1 cellular context compared by ENCODE assay signal in the genomic region with DNA sequence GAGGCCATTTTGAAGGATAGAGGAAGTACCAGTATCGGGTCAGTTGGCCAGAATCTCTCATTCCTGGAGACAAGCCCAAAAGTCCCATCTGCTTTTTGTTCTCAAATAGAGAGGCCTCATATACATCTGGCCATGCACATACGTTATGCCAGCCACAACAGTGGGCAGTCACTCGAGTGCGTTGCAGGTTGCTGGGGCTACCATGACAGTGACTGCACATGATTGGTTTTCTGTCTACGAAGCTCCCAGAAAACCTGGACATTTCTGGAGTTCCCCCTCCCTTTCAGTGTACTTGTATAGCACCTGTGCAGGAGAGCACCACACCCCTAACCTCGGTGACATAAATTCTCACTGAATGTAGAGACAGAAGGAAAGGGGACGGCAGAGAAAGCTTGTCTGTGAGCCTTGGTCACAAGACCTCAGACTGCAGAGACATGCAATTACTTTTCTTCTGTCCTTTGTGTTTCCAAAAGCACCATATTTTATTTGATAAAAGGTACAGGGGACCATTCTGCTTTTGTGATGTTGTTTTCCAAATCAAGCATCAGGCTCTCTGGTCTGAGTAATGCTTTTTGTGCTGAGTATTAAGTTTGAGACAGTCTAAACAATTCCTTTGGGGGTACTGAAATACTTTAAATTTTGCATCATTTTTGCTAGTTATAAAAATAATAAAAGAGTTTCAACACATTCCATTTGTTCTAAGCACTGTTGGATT.
TF ChIP-seq lines count a peak whose summit lies in the region.

No MANE protein-coding gene starts in this region.

TF ChIP-seq in WTC11, 78 proteins besides CTCF, POLR2A, EP300 and RAD21:
- TF ChIP-seq, protein P1, sequence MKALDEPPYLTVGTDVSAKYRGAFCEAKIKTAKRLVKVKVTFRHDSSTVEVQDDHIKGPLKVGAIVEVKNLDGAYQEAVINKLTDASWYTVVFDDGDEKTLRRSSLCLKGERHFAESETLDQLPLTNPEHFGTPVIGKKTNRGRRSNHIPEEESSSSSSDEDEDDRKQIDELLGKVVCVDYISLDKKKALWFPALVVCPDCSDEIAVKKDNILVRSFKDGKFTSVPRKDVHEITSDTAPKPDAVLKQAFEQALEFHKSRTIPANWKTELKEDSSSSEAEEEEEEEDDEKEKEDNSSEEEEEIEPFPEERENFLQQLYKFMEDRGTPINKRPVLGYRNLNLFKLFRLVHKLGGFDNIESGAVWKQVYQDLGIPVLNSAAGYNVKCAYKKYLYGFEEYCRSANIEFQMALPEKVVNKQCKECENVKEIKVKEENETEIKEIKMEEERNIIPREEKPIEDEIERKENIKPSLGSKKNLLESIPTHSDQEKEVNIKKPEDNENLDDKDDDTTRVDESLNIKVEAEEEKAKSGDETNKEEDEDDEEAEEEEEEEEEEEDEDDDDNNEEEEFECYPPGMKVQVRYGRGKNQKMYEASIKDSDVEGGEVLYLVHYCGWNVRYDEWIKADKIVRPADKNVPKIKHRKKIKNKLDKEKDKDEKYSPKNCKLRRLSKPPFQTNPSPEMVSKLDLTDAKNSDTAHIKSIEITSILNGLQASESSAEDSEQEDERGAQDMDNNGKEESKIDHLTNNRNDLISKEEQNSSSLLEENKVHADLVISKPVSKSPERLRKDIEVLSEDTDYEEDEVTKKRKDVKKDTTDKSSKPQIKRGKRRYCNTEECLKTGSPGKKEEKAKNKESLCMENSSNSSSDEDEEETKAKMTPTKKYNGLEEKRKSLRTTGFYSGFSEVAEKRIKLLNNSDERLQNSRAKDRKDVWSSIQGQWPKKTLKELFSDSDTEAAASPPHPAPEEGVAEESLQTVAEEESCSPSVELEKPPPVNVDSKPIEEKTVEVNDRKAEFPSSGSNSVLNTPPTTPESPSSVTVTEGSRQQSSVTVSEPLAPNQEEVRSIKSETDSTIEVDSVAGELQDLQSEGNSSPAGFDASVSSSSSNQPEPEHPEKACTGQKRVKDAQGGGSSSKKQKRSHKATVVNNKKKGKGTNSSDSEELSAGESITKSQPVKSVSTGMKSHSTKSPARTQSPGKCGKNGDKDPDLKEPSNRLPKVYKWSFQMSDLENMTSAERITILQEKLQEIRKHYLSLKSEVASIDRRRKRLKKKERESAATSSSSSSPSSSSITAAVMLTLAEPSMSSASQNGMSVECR (CRISPR knock-in tag; IDR thresholded peaks at IDR 0.05; ENCODE audit: borderline replicate concordance) = no peak
- TF ChIP-seq RELA (CRISPR knock-in tag; IDR thresholded peaks at IDR 0.05; ENCODE audit: borderline replicate concordance) (no peak), NR1H2 (CRISPR knock-in tag; IDR thresholded peaks at IDR 0.05) (no peak), ZNF396 (CRISPR knock-in tag; IDR thresholded peaks at IDR 0.05; ENCODE audit: borderline replicate concordance) (no peak)
TF ChIP-seq in WTC11: peak in this region for 0.
